In genomic region chr1:241611063-241611462, GRCh38 we compare ENCODE assay signal across 1 cellular context.
TF ChIP-seq lines count a peak whose summit lies in the region.

No MANE protein-coding gene starts in this region.

TF ChIP-seq in H1, 55 proteins besides CTCF, POLR2A, EP300 and RAD21 (continued from another document):
- TF ChIP-seq HDAC6 (IDR thresholded peaks at IDR 0.05; ENCODE audit: low read depth, low read length) (no peak), ATF3 (IDR thresholded peaks at IDR 0.05; ENCODE audit: insufficient read depth, low read depth, low read length) (no peak), KDM4A (IDR thresholded peaks at IDR 0.05; ENCODE audit: low read depth, low read length, severe bottlenecking) (no peak)
